ENCODE assay signal across 9 cellular contexts in the genomic region with DNA sequence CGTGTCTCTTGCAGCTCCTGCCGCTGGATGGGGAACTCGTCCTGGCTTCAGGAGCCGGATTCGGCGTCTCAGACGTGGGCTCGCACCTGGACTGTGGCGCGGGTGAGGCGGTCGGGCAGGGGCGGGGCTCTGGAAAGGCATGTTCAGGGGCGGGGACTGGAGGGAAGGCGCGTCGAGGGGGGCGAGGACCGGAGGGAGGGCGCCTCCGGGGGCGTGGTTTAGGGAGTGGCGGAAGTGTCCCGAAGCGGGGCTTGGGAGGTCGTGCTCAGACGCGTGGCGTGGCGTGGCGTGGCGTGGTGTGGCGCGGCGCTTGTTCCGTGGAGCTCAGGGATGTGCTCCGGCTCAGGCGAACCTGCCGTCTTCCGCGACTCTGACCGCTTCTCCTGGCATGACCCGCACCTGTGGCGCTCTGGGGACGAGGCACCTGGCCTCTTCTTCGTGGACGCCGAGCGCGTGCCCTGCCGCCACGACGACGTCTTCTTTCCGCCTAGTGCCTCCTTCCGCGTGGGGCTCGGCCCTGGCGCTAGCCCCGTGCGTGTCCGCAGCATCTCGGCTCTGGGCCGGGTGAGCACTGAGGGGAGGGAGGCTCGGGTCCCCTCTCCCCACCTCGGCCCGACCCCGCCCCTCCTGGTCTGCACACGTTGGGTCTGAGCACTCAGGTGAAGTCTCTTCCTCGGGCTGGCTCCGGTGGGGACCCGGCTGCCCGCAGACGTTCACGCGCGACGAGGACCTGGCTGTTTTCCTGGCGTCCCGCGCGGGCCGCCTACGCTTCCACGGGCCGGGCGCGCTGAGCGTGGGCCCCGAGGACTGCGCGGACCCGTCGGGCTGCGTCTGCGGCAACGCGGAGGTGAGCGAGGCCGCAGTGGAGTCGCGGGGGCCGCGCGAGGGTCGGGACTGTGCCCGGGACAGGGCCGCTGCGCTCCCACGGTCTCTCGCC. TPM values are rescaled to one million over a fixed set of nuclear protein-coding genes. Genes with fewer than 3 reads are reported as not detected.
DNase-seq lines count a peak whose midpoint lies in the region; ATAC-seq and TF ChIP-seq lines count a peak whose summit lies in the region.
"Had no signal": no experiment of that assay in that cellular context is flagged by ENCODE, and none has a peak within 500 bp of the region (broad histone marks: within the 10 kb centered on the region; RNA-seq: fewer than 3 reads in every experiment).

No MANE protein-coding gene starts in this region.

- H3K18ac ChIP-seq in IMR-90 (ENCODE audit: low read depth, low read length), result no peak overlapping the region

- H3K27ac ChIP-seq in IMR-90 (ENCODE audit: insufficient read depth, low read length) (no peak overlapping the region), lower lobe of right lung (peak overlapping the region; percentile 83)
- H3K27ac ChIP-seq: 22Rv1 had no signal

- no peak overlapping the region for H4K91ac ChIP-seq in IMR-90 (ENCODE audit: insufficient read depth, low read depth, low read length)

- H3K23ac ChIP-seq in IMR-90 (ENCODE audit: low read depth, low read length), result peak overlapping the region; percentile 15; the same call in 1 of the 2 replicates

- no peak overlapping the region for H2BK20ac ChIP-seq in IMR-90 (ENCODE audit: low read depth, low read length)

- peak overlapping the region; percentile 90 for H3K4me2 ChIP-seq in IMR-90 (ENCODE audit: low read depth, low read length)

- no peaks in the 10 kb centered on the region; a peak in 1 of 4 replicates for H3K79me1 ChIP-seq in IMR-90 (ENCODE audit: low read depth in 1 of 2, low read length in 2 of 2)

- H4K20me1 ChIP-seq in IMR-90 (ENCODE audit: insufficient read depth, low read length), result peaks cover 14% of the 10 kb centered on the region

- H4K8ac ChIP-seq in IMR-90 (ENCODE audit: low read depth in 2 of 2, low read length in 2 of 2), result no peak overlapping the region

- in situ Hi-C loops in IMR-90 (cut with MboI; ENCODE audit: low sequenced_read_pairs), result no loop called here

- dilution Hi-C loops in IMR-90 (cut with HindIII; ENCODE audit: low sequenced_read_pairs, unreplicated experiment), result no loop called here

- H3K36me3 ChIP-seq in IMR-90 (ENCODE audit: control insufficient read depth, insufficient read depth, low read length) (peaks cover 19% of the 10 kb centered on the region), lower lobe of right lung (peaks cover 14% of the 10 kb centered on the region)

- H2BK5ac ChIP-seq in IMR-90 (ENCODE audit: low read depth, low read length, poor library complexity, severe bottlenecking), result no peak overlapping the region

- no peak overlapping the region for H2BK15ac ChIP-seq in IMR-90 (ENCODE audit: low read depth, low read length)

- H2AFZ ChIP-seq in IMR-90 (replicated peaks; ENCODE audit: low read length, poor library complexity), result peak overlapping the region; percentile 80

- H2BK120ac ChIP-seq in IMR-90 (ENCODE audit: low read depth, low read length), result no peak overlapping the region

- H3K9ac ChIP-seq in IMR-90 (ENCODE audit: low read depth, low read length), result no peak overlapping the region

- peak; percentile 31 for ATAC-seq in IMR-90 (ENCODE audit: low read depth)
- peak; percentile 91 to 92 for ATAC-seq in lower lobe of right lung
- ATAC-seq in HG03378 (IDR thresholded peaks at IDR 0.05; ENCODE audit: unreplicated experiment), result no peak

- BruUV-seq in IMR-90 (replicated peaks; lab: Mats Ljungman, UMichigan), result no TSS peak

- H3K14ac ChIP-seq in IMR-90 (replicated peaks; ENCODE audit: low read depth, low read length), result no peak overlapping the region

- no peak for TF ChIP-seq RAD21 in IMR-90 (IDR thresholded peaks at IDR 0.05; ENCODE audit: low read length)

- no peak overlapping the region for H3K56ac ChIP-seq in IMR-90 (ENCODE audit: extremely low read depth, insufficient read depth, low read length)

- H3K4me3 ChIP-seq in IMR-90 (ENCODE audit: insufficient read depth, low read depth, low read length), result peak overlapping the region; percentile 42
- H3K4me3 ChIP-seq in lower lobe of right lung, result peak overlapping the region; percentile 57

- H3K9me3 Mint-ChIP-seq in brain, result peaks cover 0 to 2% (median 0%) of the 10 kb centered on the region in 5 experiments

- H3K4me3 Mint-ChIP-seq in brain, result peak overlapping the region; percentile 66 to 77 (median 75)

- 0 out of 2 replicates have a peak, but pooled peaks cover 5% of the 10 kb centered on the region for H3K9me1 ChIP-seq in IMR-90 (ENCODE audit: insufficient read depth, low read length)

- WGBS in IMR-90 (ENCODE audit: extremely low coverage in 2 of 2, insufficient read length in 1 of 2), 2 experiments, result 1% methylated on average over 24 of the region's 111 CpGs; no CpG with 5 or more reads in 1 of the 2 experiments

- intact Hi-C loops in IMR-90 (cut with micrococcal nuclease), result no loop called here
- intact Hi-C loops in lower lobe of right lung (cut with DNase I), result no loop called here

- TF ChIP-seq POLR2A in IMR-90 (IDR thresholded peaks at IDR 0.05; ENCODE audit: low read depth, low read length), result no peak

- H3K36me3 Mint-ChIP-seq in brain, result peaks cover 11% of the 10 kb centered on the region

- no peak overlapping the region for H4K5ac ChIP-seq in IMR-90 (ENCODE audit: low read depth, low read length)

- H3K27ac Mint-ChIP-seq in brain, result no peak overlapping the region

- no peak overlapping the region for H3K4ac ChIP-seq in IMR-90 (ENCODE audit: low read depth, low read length)

- peak; percentile 82 for DNase-seq in DMS 273 (lab: John Stamatoyannopoulos, UW; ENCODE audit: unreplicated experiment)
- no peak for DNase-seq in DMS 273 treated with DMSO at 0.1 percent for 48 hours (lab: John Stamatoyannopoulos, UW)
- DNase-seq in IMR-90, result peak; percentile 5
- DNase-seq in T-helper 9 cell, result peak; percentile 73
- DNase-seq in lower lobe of right lung, result peak; percentile 91
- DNase-seq in stimulated activated CD8-positive, alpha-beta memory T cell treated with anti-CD3 and anti-CD28 coated beads, Interleukin-15, amount 100 ng/mL, for 1 hour (ENCODE audit: low read depth), result peak; percentile 69

- H2AK9ac ChIP-seq in IMR-90 (replicated peaks; ENCODE audit: low read depth, low read length, poor library complexity), result peak overlapping the region; percentile 90

- TF ChIP-seq CTCF in IMR-90 (conservative IDR thresholded peaks at IDR 0.05; ENCODE audit: low read depth, low read length), result no peak
- no peak for TF ChIP-seq CTCF in brain (conservative IDR thresholded peaks at IDR 0.05)
- no peak for TF ChIP-seq CTCF in lower lobe of right lung (IDR thresholded peaks at IDR 0.05)

- no peak overlapping the region for H2AK5ac ChIP-seq in IMR-90 (ENCODE audit: low read depth, low read length)

- H3K9me3 ChIP-seq in IMR-90 (ENCODE audit: control insufficient read depth, insufficient read depth, low read length) (0 out of 2 replicates have a peak, but pooled peaks cover 5% of the 10 kb centered on the region), lower lobe of right lung (no peaks in the 10 kb centered on the region)

- CTCF ChIA-PET in IMR-90 (lab: Yijun Ruan, JAX), result no interaction called here

- POLR2A ChIA-PET in IMR-90 (lab: Charles Lee; ENCODE audit: unreplicated experiment), result no interaction called here

- H3K27me3 Mint-ChIP-seq in brain, result peaks cover 65% of the 10 kb centered on the region

- H3K4me1 ChIP-seq in IMR-90 (ENCODE audit: control insufficient read depth, insufficient read depth, low read length) (peaks cover 13% of the 10 kb centered on the region), lower lobe of right lung (peaks cover 34% of the 10 kb centered on the region)

- no peaks in the 10 kb centered on the region for H3K4me1 Mint-ChIP-seq in brain

- H3K27me3 ChIP-seq in IMR-90 (ENCODE audit: control insufficient read depth, insufficient read depth, low read length) (peaks cover 65% of the 10 kb centered on the region), lower lobe of right lung (ENCODE audit: low read depth) (peaks cover 58% of the 10 kb centered on the region)

TF ChIP-seq in IMR-90, 13 proteins besides CTCF, POLR2A, EP300 and RAD21 (continues in another document):
- no peak for TF ChIP-seq MAFK (IDR thresholded peaks at IDR 0.05; ENCODE audit: low read depth, low read length)
- TF ChIP-seq RFX5 (IDR thresholded peaks at IDR 0.05; ENCODE audit: low read depth, low read length), result no peak
- no peak for TF ChIP-seq CEBPB (IDR thresholded peaks at IDR 0.05; ENCODE audit: low read depth, low read length)
- no peak for TF ChIP-seq NFE2L2 (IDR thresholded peaks at IDR 0.05; ENCODE audit: low read depth, low read length)
- no peak for TF ChIP-seq BHLHE40 (IDR thresholded peaks at IDR 0.05; ENCODE audit: low read depth, low read length)
- TF ChIP-seq, protein P1, sequence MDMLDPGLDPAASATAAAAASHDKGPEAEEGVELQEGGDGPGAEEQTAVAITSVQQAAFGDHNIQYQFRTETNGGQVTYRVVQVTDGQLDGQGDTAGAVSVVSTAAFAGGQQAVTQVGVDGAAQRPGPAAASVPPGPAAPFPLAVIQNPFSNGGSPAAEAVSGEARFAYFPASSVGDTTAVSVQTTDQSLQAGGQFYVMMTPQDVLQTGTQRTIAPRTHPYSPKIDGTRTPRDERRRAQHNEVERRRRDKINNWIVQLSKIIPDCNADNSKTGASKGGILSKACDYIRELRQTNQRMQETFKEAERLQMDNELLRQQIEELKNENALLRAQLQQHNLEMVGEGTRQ (IDR thresholded peaks at IDR 0.05; ENCODE audit: low read depth, low read length), result no peak
- TF ChIP-seq FOS (IDR thresholded peaks at IDR 0.05; ENCODE audit: low read depth, low read length), result no peak
- TF ChIP-seq SMC3 (IDR thresholded peaks at IDR 0.05; ENCODE audit: low read depth, low read length), result no peak
- no peak for TF ChIP-seq MAZ (IDR thresholded peaks at IDR 0.05; ENCODE audit: borderline replicate concordance, low read depth, low read length)
- no peak for TF ChIP-seq MXI1 (IDR thresholded peaks at IDR 0.05; ENCODE audit: borderline replicate concordance, low read depth, low read length)
- TF ChIP-seq, protein P2, sequence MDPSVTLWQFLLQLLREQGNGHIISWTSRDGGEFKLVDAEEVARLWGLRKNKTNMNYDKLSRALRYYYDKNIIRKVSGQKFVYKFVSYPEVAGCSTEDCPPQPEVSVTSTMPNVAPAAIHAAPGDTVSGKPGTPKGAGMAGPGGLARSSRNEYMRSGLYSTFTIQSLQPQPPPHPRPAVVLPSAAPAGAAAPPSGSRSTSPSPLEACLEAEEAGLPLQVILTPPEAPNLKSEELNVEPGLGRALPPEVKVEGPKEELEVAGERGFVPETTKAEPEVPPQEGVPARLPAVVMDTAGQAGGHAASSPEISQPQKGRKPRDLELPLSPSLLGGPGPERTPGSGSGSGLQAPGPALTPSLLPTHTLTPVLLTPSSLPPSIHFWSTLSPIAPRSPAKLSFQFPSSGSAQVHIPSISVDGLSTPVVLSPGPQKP (IDR thresholded peaks at IDR 0.05; ENCODE audit: borderline replicate concordance, low read depth, low read length), result no peak
- no peak for TF ChIP-seq RCOR1 (IDR thresholded peaks at IDR 0.05; ENCODE audit: insufficient replicate concordance, low read length)

RNA-seq across cellular contexts. Expression of a gene that starts 6.2 kb away (rescaled TPM):
- under 0.01 TPM in 1 of 2 replicates, not detected in the other for total RNA-seq in IMR-90 (2012; rRNA removed)
- 0.11 and 0.24 TPM in 2 replicates for polyA plus RNA-seq in IMR-90 (2012; rRNA removed)
- 0.08 and 0.37 TPM in 2 replicates for polyA plus RNA-seq in IMR-90 (2012; cell fraction: cytosol; rRNA removed)
- 0.95 and 3.4 TPM in 2 replicates for polyA plus RNA-seq in IMR-90 (2012; cell fraction: nucleus; rRNA removed; ENCODE audit: low replicate concordance)
- polyA plus RNA-seq in brain (ENCODE audit: insufficient read depth, low read depth, low replicate concordance), result 0.41 TPM
- total RNA-seq in lower lobe of right lung, result 13.7 TPM

Comparison
In these comparisons a context has a peak if more than half of its experiments do, and no peak if none do; other contexts are left out.
1. RNA of a gene that starts 6.2 kb away (total RNA-seq): 13.7 TPM in lower lobe of right lung (single experiment); under 0.01 TPM in IMR-90; every median in the first group is over 10 times any median in the second.